In the genomic region with DNA sequence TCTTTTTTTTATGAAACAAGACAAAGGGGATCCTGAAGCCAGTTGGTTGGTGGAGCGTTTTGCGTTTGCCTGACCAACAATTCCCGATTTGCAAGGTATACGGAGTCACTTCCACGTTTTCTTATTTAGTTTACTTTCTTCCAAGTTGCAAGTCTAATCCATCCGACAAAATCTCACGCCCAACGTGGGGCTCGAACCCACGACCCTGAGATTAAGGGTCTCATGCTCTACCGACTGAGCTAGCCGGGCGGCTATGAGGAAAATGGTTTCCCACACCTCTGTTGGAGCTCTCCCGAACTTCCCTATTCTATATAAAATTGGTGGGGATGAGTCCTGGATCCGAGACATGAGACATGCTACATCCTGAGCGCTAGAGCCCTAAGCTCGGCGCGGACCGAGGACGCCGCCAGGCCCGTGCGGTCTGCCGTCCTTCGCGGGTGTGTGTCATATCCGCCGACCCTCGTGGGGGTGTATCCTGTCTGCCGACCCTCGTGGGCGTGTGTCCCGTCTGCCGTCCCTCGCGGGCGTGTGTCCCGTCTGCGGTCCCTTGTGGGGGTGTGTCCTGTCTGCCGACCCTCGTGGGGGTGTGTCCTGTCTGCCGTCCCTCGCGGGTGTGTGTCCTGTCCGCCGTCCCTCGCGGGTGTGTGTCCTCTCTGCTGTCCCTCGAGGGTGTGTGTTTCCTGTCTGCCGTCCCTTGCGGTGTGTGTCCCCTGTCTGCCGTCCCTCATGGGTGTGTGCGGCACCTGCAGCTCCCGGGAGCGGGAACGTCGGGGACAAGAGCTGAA, we compare ENCODE assay signal across 1 cellular context.
TF ChIP-seq lines count a peak whose summit lies in the region.

No MANE protein-coding gene starts in this region.

TF ChIP-seq in K562, 482 proteins besides CTCF, POLR2A, EP300 and RAD21 (continued from another document and continues in another):
- TF ChIP-seq FOXK1 (CRISPR knock-in tag; IDR thresholded peaks at IDR 0.05; ENCODE audit: borderline replicate concordance) (peak; percentile 70; the same call in 1 of the 2 replicates), SAFB (IDR thresholded peaks at IDR 0.05; ENCODE audit: borderline replicate concordance, low read depth, low read length) (peak; percentile 96), SAP30 (IDR thresholded peaks at IDR 0.05; ENCODE audit: borderline replicate concordance, insufficient read depth, low read depth, low read length, poor library complexity, severe bottlenecking) (peak; percentile 80), JUND (IDR thresholded peaks at IDR 0.05; ENCODE audit: borderline replicate concordance, low read depth, low read length) (peak; percentile 25; the same call in 1 of the 2 replicates), JUND (tag; IDR thresholded peaks at IDR 0.05; ENCODE audit: borderline replicate concordance, low read depth, low read length) (no peak; the same call in 2 of the 3 replicates), EP400 (IDR thresholded peaks at IDR 0.05) (0 out of 2 replicates have a peak, but pooled peaks have one; percentile 40), ZSCAN29 (IDR thresholded peaks at IDR 0.05) (peak; percentile 74), CTBP1 (IDR thresholded peaks at IDR 0.05; ENCODE audit: borderline replicate concordance) (peak; percentile 60), ZNF24 (IDR thresholded peaks at IDR 0.05) (peak; percentile 14; the same call in 1 of the 2 replicates), SIN3A (IDR thresholded peaks at IDR 0.05; ENCODE audit: borderline replicate concordance in 2 of 2, control insufficient read depth in 1 of 2, low read depth in 2 of 2, low read length in 2 of 2) (peak in 1 of 2 experiments; percentile 71; a peak in 2 of 4 replicates), ZNF77 (CRISPR knock-in tag; IDR thresholded peaks at IDR 0.05) (no peak), SMAD1 (IDR thresholded peaks at IDR 0.05; ENCODE audit: low read depth, low read length, partially characterized antibody) (no peak), TBP (optimal IDR thresholded peaks at IDR 0.05; ENCODE audit: low read depth, low read length) (peak; percentile 100), NFIC (IDR thresholded peaks at IDR 0.05) (peak; percentile 63), SOX6 (IDR thresholded peaks at IDR 0.05) (peak; percentile 56; the same call in 1 of the 2 replicates), POLR2G (IDR thresholded peaks at IDR 0.05; ENCODE audit: low read depth, low read length) (0 out of 2 replicates have a peak, but pooled peaks have one; percentile 52), SP2 (IDR thresholded peaks at IDR 0.05; ENCODE audit: extremely low read depth, low read depth, low read length, poor library complexity, severe bottlenecking) (no peak), ZNF384 (IDR thresholded peaks at IDR 0.05; ENCODE audit: low read depth, low read length) (peak; percentile 73; the same call in 1 of the 2 replicates), GABPB1 (CRISPR knock-in tag; IDR thresholded peaks at IDR 0.05) (peak; percentile 57), CBX3 (IDR thresholded peaks at IDR 0.05; ENCODE audit: borderline replicate concordance in 1 of 2, low read length in 2 of 2) (peak in 1 of 2 experiments; percentile 65; a peak in 1 of 3 replicates), DDX20 (tag; IDR thresholded peaks at IDR 0.05; ENCODE audit: low read depth) (no peak), SUPT5H (IDR thresholded peaks at IDR 0.05) (0 out of 2 replicates have a peak, but pooled peaks have one; percentile 21), SMARCA5 (IDR thresholded peaks at IDR 0.05) (peak; percentile 82), ATF7 (IDR thresholded peaks at IDR 0.05) (peak; percentile 27), CCNT2 (IDR thresholded peaks at IDR 0.05; ENCODE audit: borderline replicate concordance, extremely low read depth, insufficient read length, low read depth, low read length) (no peak), RFX5 (IDR thresholded peaks at IDR 0.05; ENCODE audit: low read depth, low read length) (peak; percentile 52; the same call in 1 of the 2 replicates), ZBTB7A (IDR thresholded peaks at IDR 0.05; ENCODE audit: borderline replicate concordance, control insufficient read depth, low read depth, low read length) (peak; percentile 63; the same call in 1 of the 2 replicates), PHF21A (IDR thresholded peaks at IDR 0.05; ENCODE audit: borderline replicate concordance, low read depth) (peak; percentile 31; the same call in 1 of the 2 replicates), BRF1 (IDR thresholded peaks at IDR 0.05; ENCODE audit: borderline replicate concordance, extremely low read depth, insufficient read length) (peak; percentile 37), ZNF764 (CRISPR knock-in tag; IDR thresholded peaks at IDR 0.05; ENCODE audit: low read depth) (peak; percentile 74; the same call in 1 of the 2 replicates), GABPA (tag; conservative IDR thresholded peaks at IDR 0.05; ENCODE audit: low read depth) (peak; percentile 49; the same call in 1 of the 2 replicates), BDP1 (IDR thresholded peaks at IDR 0.05; ENCODE audit: insufficient read depth, insufficient read length) (peak; percentile 63), TEAD4 (IDR thresholded peaks at IDR 0.05; ENCODE audit: low read length) (peak; percentile 71), TEAD4 (CRISPR knock-in tag; IDR thresholded peaks at IDR 0.05; ENCODE audit: borderline replicate concordance) (no peak), POU5F1 (IDR thresholded peaks at IDR 0.05; ENCODE audit: borderline replicate concordance, low read depth, low read length, partially characterized antibody) (no peak), BCL6 (CRISPR knock-in tag; IDR thresholded peaks at IDR 0.05) (no peak)
- TF ChIP-seq, protein P1, sequence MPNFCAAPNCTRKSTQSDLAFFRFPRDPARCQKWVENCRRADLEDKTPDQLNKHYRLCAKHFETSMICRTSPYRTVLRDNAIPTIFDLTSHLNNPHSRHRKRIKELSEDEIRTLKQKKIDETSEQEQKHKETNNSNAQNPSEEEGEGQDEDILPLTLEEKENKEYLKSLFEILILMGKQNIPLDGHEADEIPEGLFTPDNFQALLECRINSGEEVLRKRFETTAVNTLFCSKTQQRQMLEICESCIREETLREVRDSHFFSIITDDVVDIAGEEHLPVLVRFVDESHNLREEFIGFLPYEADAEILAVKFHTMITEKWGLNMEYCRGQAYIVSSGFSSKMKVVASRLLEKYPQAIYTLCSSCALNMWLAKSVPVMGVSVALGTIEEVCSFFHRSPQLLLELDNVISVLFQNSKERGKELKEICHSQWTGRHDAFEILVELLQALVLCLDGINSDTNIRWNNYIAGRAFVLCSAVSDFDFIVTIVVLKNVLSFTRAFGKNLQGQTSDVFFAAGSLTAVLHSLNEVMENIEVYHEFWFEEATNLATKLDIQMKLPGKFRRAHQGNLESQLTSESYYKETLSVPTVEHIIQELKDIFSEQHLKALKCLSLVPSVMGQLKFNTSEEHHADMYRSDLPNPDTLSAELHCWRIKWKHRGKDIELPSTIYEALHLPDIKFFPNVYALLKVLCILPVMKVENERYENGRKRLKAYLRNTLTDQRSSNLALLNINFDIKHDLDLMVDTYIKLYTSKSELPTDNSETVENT (CRISPR knock-in tag; IDR thresholded peaks at IDR 0.05) = no peak
- TF ChIP-seq, protein P2, sequence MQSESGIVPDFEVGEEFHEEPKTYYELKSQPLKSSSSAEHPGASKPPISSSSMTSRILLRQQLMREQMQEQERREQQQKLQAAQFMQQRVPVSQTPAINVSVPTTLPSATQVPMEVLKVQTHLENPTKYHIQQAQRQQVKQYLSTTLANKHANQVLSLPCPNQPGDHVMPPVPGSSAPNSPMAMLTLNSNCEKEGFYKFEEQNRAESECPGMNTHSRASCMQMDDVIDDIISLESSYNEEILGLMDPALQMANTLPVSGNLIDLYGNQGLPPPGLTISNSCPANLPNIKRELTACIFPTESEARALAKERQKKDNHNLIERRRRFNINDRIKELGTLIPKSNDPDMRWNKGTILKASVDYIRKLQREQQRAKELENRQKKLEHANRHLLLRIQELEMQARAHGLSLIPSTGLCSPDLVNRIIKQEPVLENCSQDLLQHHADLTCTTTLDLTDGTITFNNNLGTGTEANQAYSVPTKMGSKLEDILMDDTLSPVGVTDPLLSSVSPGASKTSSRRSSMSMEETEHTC (IDR thresholded peaks at IDR 0.05) = 0 out of 2 replicates have a peak, but pooled peaks have one; percentile 20
- TF ChIP-seq, protein P3, sequence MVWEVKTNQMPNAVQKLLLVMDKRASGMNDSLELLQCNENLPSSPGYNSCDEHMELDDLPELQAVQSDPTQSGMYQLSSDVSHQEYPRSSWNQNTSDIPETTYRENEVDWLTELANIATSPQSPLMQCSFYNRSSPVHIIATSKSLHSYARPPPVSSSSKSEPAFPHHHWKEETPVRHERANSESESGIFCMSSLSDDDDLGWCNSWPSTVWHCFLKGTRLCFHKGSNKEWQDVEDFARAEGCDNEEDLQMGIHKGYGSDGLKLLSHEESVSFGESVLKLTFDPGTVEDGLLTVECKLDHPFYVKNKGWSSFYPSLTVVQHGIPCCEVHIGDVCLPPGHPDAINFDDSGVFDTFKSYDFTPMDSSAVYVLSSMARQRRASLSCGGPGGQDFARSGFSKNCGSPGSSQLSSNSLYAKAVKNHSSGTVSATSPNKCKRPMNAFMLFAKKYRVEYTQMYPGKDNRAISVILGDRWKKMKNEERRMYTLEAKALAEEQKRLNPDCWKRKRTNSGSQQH (CRISPR knock-in tag; IDR thresholded peaks at IDR 0.05) = 0 out of 2 replicates have a peak, but pooled peaks have one; percentile 30
- TF ChIP-seq, protein P4, sequence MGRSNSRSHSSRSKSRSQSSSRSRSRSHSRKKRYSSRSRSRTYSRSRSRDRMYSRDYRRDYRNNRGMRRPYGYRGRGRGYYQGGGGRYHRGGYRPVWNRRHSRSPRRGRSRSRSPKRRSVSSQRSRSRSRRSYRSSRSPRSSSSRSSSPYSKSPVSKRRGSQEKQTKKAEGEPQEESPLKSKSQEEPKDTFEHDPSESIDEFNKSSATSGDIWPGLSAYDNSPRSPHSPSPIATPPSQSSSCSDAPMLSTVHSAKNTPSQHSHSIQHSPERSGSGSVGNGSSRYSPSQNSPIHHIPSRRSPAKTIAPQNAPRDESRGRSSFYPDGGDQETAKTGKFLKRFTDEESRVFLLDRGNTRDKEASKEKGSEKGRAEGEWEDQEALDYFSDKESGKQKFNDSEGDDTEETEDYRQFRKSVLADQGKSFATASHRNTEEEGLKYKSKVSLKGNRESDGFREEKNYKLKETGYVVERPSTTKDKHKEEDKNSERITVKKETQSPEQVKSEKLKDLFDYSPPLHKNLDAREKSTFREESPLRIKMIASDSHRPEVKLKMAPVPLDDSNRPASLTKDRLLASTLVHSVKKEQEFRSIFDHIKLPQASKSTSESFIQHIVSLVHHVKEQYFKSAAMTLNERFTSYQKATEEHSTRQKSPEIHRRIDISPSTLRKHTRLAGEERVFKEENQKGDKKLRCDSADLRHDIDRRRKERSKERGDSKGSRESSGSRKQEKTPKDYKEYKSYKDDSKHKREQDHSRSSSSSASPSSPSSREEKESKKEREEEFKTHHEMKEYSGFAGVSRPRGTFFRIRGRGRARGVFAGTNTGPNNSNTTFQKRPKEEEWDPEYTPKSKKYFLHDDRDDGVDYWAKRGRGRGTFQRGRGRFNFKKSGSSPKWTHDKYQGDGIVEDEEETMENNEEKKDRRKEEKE (IDR thresholded peaks at IDR 0.05; ENCODE audit: borderline replicate concordance in 1 of 2, control insufficient read depth in 1 of 2, low read depth in 2 of 2, low read length in 1 of 2) = peak in 1 of 2 experiments; percentile 74; a peak in 1 of 4 replicates
- TF ChIP-seq, protein P5, sequence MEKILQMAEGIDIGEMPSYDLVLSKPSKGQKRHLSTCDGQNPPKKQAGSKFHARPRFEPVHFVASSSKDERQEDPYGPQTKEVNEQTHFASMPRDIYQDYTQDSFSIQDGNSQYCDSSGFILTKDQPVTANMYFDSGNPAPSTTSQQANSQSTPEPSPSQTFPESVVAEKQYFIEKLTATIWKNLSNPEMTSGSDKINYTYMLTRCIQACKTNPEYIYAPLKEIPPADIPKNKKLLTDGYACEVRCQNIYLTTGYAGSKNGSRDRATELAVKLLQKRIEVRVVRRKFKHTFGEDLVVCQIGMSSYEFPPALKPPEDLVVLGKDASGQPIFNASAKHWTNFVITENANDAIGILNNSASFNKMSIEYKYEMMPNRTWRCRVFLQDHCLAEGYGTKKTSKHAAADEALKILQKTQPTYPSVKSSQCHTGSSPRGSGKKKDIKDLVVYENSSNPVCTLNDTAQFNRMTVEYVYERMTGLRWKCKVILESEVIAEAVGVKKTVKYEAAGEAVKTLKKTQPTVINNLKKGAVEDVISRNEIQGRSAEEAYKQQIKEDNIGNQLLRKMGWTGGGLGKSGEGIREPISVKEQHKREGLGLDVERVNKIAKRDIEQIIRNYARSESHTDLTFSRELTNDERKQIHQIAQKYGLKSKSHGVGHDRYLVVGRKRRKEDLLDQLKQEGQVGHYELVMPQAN (IDR thresholded peaks at IDR 0.05; ENCODE audit: borderline replicate concordance) = peak; percentile 50; the same call in 1 of the 2 replicates
- TF ChIP-seq, protein P6, sequence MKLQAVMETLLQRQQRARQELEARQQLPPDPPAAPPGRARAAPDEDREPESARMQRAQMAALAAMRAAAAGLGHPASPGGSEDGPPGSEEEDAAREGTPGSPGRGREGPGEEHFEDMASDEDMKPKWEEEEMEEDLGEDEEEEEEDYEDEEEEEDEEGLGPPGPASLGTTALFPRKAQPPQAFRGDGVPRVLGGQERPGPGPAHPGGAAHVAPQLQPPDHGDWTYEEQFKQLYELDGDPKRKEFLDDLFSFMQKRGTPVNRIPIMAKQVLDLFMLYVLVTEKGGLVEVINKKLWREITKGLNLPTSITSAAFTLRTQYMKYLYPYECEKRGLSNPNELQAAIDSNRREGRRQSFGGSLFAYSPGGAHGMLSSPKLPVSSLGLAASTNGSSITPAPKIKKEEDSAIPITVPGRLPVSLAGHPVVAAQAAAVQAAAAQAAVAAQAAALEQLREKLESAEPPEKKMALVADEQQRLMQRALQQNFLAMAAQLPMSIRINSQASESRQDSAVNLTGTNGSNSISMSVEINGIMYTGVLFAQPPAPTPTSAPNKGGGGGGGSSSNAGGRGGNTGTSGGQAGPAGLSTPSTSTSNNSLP (IDR thresholded peaks at IDR 0.05; ENCODE audit: borderline replicate concordance, low read depth, low read length) = peak; percentile 86; the same call in 1 of the 2 replicates
- TF ChIP-seq, protein P7, sequence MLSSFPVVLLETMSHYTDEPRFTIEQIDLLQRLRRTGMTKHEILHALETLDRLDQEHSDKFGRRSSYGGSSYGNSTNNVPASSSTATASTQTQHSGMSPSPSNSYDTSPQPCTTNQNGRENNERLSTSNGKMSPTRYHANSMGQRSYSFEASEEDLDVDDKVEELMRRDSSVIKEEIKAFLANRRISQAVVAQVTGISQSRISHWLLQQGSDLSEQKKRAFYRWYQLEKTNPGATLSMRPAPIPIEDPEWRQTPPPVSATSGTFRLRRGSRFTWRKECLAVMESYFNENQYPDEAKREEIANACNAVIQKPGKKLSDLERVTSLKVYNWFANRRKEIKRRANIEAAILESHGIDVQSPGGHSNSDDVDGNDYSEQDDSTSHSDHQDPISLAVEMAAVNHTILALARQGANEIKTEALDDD (IDR thresholded peaks at IDR 0.05) = peak; percentile 80
- TF ChIP-seq, protein P8, sequence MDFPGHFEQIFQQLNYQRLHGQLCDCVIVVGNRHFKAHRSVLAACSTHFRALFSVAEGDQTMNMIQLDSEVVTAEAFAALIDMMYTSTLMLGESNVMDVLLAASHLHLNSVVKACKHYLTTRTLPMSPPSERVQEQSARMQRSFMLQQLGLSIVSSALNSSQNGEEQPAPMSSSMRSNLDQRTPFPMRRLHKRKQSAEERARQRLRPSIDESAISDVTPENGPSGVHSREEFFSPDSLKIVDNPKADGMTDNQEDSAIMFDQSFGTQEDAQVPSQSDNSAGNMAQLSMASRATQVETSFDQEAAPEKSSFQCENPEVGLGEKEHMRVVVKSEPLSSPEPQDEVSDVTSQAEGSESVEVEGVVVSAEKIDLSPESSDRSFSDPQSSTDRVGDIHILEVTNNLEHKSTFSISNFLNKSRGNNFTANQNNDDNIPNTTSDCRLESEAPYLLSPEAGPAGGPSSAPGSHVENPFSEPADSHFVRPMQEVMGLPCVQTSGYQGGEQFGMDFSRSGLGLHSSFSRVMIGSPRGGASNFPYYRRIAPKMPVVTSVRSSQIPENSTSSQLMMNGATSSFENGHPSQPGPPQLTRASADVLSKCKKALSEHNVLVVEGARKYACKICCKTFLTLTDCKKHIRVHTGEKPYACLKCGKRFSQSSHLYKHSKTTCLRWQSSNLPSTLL (IDR thresholded peaks at IDR 0.05) = peak; percentile 73; the same call in 1 of the 2 replicates
